8 cellular contexts compared by ENCODE assay signal in genomic region chr18:59402432-59403090, GRCh38. TPM values are rescaled to one million over a fixed set of nuclear protein-coding genes. Genes with fewer than 3 reads are reported as not detected.
A peak's percentile ranks its signal among the peaks of the same experiment; 100 is the strongest.
DNase-seq lines count a peak whose midpoint lies in the region; ATAC-seq and TF ChIP-seq lines count a peak whose summit lies in the region.

No MANE protein-coding gene starts in this region.

- no peaks in the 10 kb centered on the region for H3K36me3 Mint-ChIP-seq in endodermal cell (ENCODE audit: low read depth)

- no peak overlapping the region for H3K9ac ChIP-seq in endodermal cell (ENCODE audit: extremely low read depth, low read length, poor library complexity, severe bottlenecking)

- H3K4me1 ChIP-seq in endodermal cell (ENCODE audit: control insufficient read depth, insufficient read depth, low read length) (no peaks in the 10 kb centered on the region), mucosa of descending colon (ENCODE audit: low read depth) (no peaks in the 10 kb centered on the region)

- peak; percentile 48 for DNase-seq in DMS114 treated with DMSO at 0.1 percent for 48 hours (lab: John Stamatoyannopoulos, UW; ENCODE audit: unreplicated experiment)
- peak; percentile 86 for DNase-seq in HT-29 (ENCODE audit: low spot score)
- DNase-seq in NOMO-1 (lab: John Stamatoyannopoulos, UW; ENCODE audit: unreplicated experiment in 2 of 2): peak; percentile 84
- DNase-seq in activated CD8-positive, alpha-beta memory T cell treated with anti-CD3 and anti-CD28 coated beads for 1 hour (ENCODE audit: extremely low read depth in 1 of 2, low read depth in 1 of 2): peak; percentile 20 to 34
- peak; percentile 97 for DNase-seq in endodermal cell
- DNase-seq in mucosa of descending colon: peak; percentile 52 to 79 (median 78)
- peak; percentile 25 to 31 for DNase-seq in stimulated activated CD8-positive, alpha-beta memory T cell treated with anti-CD3 and anti-CD28 coated beads, Interleukin-7, amount 100 ng/mL, for 4 hours (ENCODE audit: low read depth in 2 of 2)

- peaks cover 8% of the 10 kb centered on the region for H3K4me1 Mint-ChIP-seq in endodermal cell

- no peaks in the 10 kb centered on the region for H3K9me3 Mint-ChIP-seq in endodermal cell

- no peak overlapping the region for H3K27ac ChIP-seq in endodermal cell (ENCODE audit: low read depth, low read length)

- 0 to 16% methylated on average over 6 to 13 of the region's 13 CpGs for WGBS in endodermal cell (ENCODE audit: insufficient coverage in 1 of 2, insufficient read length in 1 of 2), 2 experiments

- H3K9me3 ChIP-seq in endodermal cell (ENCODE audit: control insufficient read depth, low read length) (no peaks in the 10 kb centered on the region), mucosa of descending colon (no peaks in the 10 kb centered on the region)

- TF ChIP-seq CTCF in endodermal cell (conservative IDR thresholded peaks at IDR 0.05): peak; percentile 99
- TF ChIP-seq CTCF in mucosa of descending colon (IDR thresholded peaks at IDR 0.05): peak; percentile 82

- ATAC-seq in GM21447 (IDR thresholded peaks at IDR 0.05; ENCODE audit: unreplicated experiment) (peak; percentile 98), mucosa of descending colon (peak; percentile 96)

- H3K27me3 ChIP-seq in endodermal cell (ENCODE audit: control insufficient read depth, insufficient read depth, low read length, poor library complexity, severe bottlenecking): no peaks in the 10 kb centered on the region

- no peaks in the 10 kb centered on the region for H3K36me3 ChIP-seq in endodermal cell (ENCODE audit: control insufficient read depth, insufficient read depth, low read length)
- H3K36me3 ChIP-seq in mucosa of descending colon (ENCODE audit: low read depth): no peaks in the 10 kb centered on the region

- H3K4me3 ChIP-seq in endodermal cell (ENCODE audit: low read length) (no peak overlapping the region), mucosa of descending colon (no peak overlapping the region)

- intact Hi-C loops in mucosa of descending colon (cut with DNase I, micrococcal nuclease): loop anchor here (5.0 kb wide), 2 partner anchors 95 to 155 kb away; no protein-coding TSS in a partner anchor

- H3K27ac Mint-ChIP-seq in endodermal cell: no peak overlapping the region

- no peak overlapping the region for H3K4me3 Mint-ChIP-seq in endodermal cell

- H3K27me3 Mint-ChIP-seq in endodermal cell (ENCODE audit: insufficient read depth): no peaks in the 10 kb centered on the region

RNA-seq across cellular contexts. Expression of gene LMAN1, which starts 43.5 kb away (rescaled TPM):
- total RNA-seq in HT-29 (2014; rRNA removed; shearing (Covaris generic)): 36.6 and 46.2 TPM in 2 replicates
- total RNA-seq in endodermal cell: 100 to 1,000 TPM in 1 of 2 donors, 10 to 100 TPM in 1; 82.9 to 125 TPM
- 68.0 TPM for polyA plus RNA-seq in endodermal cell (2013, experiment 1 of 2)
- polyA plus RNA-seq in endodermal cell (2013, experiment 2 of 2): 65.9 TPM
- 10 to 100 TPM; 42.7 to 54.1 (median 48.5) TPM for total RNA-seq in mucosa of descending colon

Comparison
In these comparisons a context has a peak if more than half of its experiments do, and no peak if none do; other contexts are left out.
1. DNase-seq: peak in every context shown above with its lines; median percentile 97 in endodermal cell; 86 in HT-29; 84 in NOMO-1; 78 in mucosa of descending colon; 48 in DMS114 treated with DMSO at 0.1 percent for 48 hours; 28 in stimulated activated CD8-positive, alpha-beta memory T cell treated with anti-CD3 and anti-CD28 coated beads, Interleukin-7, amount 100 ng/mL, for 4 hours; 27 in activated CD8-positive, alpha-beta memory T cell treated with anti-CD3 and anti-CD28 coated beads for 1 hour.